In genomic region chr7:22702516-22702915, GRCh38 we compare ENCODE assay signal across 31 cellular contexts. TPM values are rescaled to one million over a fixed set of nuclear protein-coding genes. Genes with fewer than 3 reads are reported as not detected.
DNase-seq lines count a peak whose midpoint lies in the region; ATAC-seq and TF ChIP-seq lines count a peak whose summit lies in the region.
"Had no signal": no experiment of that assay in that cellular context is flagged by ENCODE, and none has a peak within 500 bp of the region (broad histone marks: within the 10 kb centered on the region; RNA-seq: fewer than 3 reads in every experiment).

No MANE protein-coding gene starts in this region.

- peaks cover 10% of the 10 kb centered on the region for H3K36me3 Mint-ChIP-seq in activated B cell treated with CpG ODN at 0.5 μM for 24 hours (ENCODE audit: low read depth)
- no peaks in the 10 kb centered on the region for H3K36me3 Mint-ChIP-seq in Calu3 (ENCODE audit: insufficient read depth, unreplicated experiment)
- H3K36me3 Mint-ChIP-seq: brain, IgD-negative memory B cell had no signal

- intact Hi-C loops in activated B cell treated with CpG ODN at 0.5 μM for 24 hours (cut with micrococcal nuclease) (no loop called here), Calu3 (cut with micrococcal nuclease; ENCODE audit: unreplicated experiment) (no loop called here)

- H3K36me3 ChIP-seq in ACC112 (ENCODE audit: insufficient read depth, low read length), result no peaks in the 10 kb centered on the region
- H3K36me3 ChIP-seq: suprapubic skin had no signal

- ATAC-seq in activated B cell treated with CpG ODN at 0.5 μM for 24 hours (ENCODE audit: low read depth) (no peak), GM21786 (IDR thresholded peaks at IDR 0.05; ENCODE audit: unreplicated experiment) (no peak)
- ATAC-seq: activated CD4-positive, CD25-positive, alpha-beta regulatory T cell treated with anti-CD3 and anti-CD28 coated beads, Interleukin-2, amount 50 U/mL, for 24 hours; GM12878; left colon; PC-3; SK-N-SH treated with all-trans-retinoic acid at 6 μM for 48 hours; T-helper 17 cell had no signal

- H3K27me3 ChIP-seq in ACC112 (ENCODE audit: insufficient read depth, low read length), result no peaks in the 10 kb centered on the region
- H3K27me3 ChIP-seq: dorsolateral prefrontal cortex, suprapubic skin had no signal

- H3K4me3 Mint-ChIP-seq in activated B cell treated with CpG ODN at 0.5 μM for 24 hours, result peak overlapping the region; percentile 8
- no peak overlapping the region for H3K4me3 Mint-ChIP-seq in Calu3 (ENCODE audit: low read depth, unreplicated experiment)
- H3K4me3 Mint-ChIP-seq: brain, IgD-negative memory B cell, nephron progenitor cell, T-helper 17 cell had no signal

- H3K4me1 Mint-ChIP-seq in activated B cell treated with CpG ODN at 0.5 μM for 24 hours (peaks cover 58% of the 10 kb centered on the region), Calu3 (ENCODE audit: low read depth, unreplicated experiment) (peaks cover 15% of the 10 kb centered on the region)
- H3K4me1 Mint-ChIP-seq: brain had no signal

- H2AFZ ChIP-seq in ACC112 (ENCODE audit: low read length, unreplicated experiment), result no peak overlapping the region

- H3K27ac Mint-ChIP-seq in activated B cell treated with CpG ODN at 0.5 μM for 24 hours, result peak overlapping the region; percentile 84
- H3K27ac Mint-ChIP-seq in Calu3 (ENCODE audit: unreplicated experiment), result no peak overlapping the region
- H3K27ac Mint-ChIP-seq: brain, nephron progenitor cell, T-helper 17 cell had no signal

- DNase-seq in HCEC 1CT (peak; percentile 32), activated B cell treated with CpG ODN at 0.5 μM for 24 hours (no peak), fibroblast of mammary gland (ENCODE audit: low read depth) (peak; percentile 39), NCI-H2196 (lab: John Stamatoyannopoulos, UW; ENCODE audit: unreplicated experiment) (no peak), Calu3 (no peak), NCI-H187 (lab: John Stamatoyannopoulos, UW) (no peak)
- DNase-seq: activated CD4-positive, alpha-beta T cell treated with anti-CD3 and anti-CD28 coated beads, Interleukin-2, amount 50 U/mL, for 48 hours; activated T-cell treated with anti-CD3 and anti-CD28 coated beads, Interleukin-2, amount 50 U/mL, for 48 hours; dorsolateral prefrontal cortex; hippocampal formation; left colon; mammary epithelial cell; NCI-H1092; NCI-H1694; NCI-H2171; nephron progenitor cell; NK-92 treated with Interleukin-12 subunit alpha and Interleukin-12 subunit beta, amount 100 ng/mL, for 24 hours; PC-3; stimulated activated naive CD4-positive, alpha-beta T cell; T-helper 17 cell had no signal

- H3K9me3 Mint-ChIP-seq in activated B cell treated with CpG ODN at 0.5 μM for 24 hours (peaks cover 2% of the 10 kb centered on the region), Calu3 (ENCODE audit: low read depth, unreplicated experiment) (peaks cover 4% of the 10 kb centered on the region)
- H3K9me3 Mint-ChIP-seq: IgD-negative memory B cell, nephron progenitor cell had no signal

- BruUV-seq in Calu3 (replicated peaks; lab: Mats Ljungman, UMichigan), result no TSS peak

- H3K4me1 ChIP-seq in ACC112 (ENCODE audit: control insufficient read depth, insufficient read depth, low read length, unreplicated experiment), result peaks cover 15% of the 10 kb centered on the region

- CTCF ChIA-PET in activated B cell treated with CpG ODN at 0.5 μM for 24 hours (lab: Charles Lee) (interaction anchor here (8.1 kb wide), 1 partner anchor 23 kb away, joined by 89 read pairs; the partner anchor contains the start of gene IL6), Calu3 (lab: Charles Lee) (no interaction called here)

- no peaks in the 10 kb centered on the region for H3K79me2 ChIP-seq in ACC112 (ENCODE audit: control insufficient read depth, insufficient read depth, low read length, unreplicated experiment)

- POLR2A ChIA-PET in activated B cell treated with CpG ODN at 0.5 μM for 24 hours (lab: Charles Lee), result interaction anchor here (0.8 to 1.4 kb wide), 3 partner anchors 11 to 41 kb away, joined by 3 to 6 read pairs (median 4); no protein-coding TSS in a partner anchor

- H3K27me3 Mint-ChIP-seq in activated B cell treated with CpG ODN at 0.5 μM for 24 hours (no peaks in the 10 kb centered on the region), Calu3 (ENCODE audit: unreplicated experiment) (no peaks in the 10 kb centered on the region)
- H3K27me3 Mint-ChIP-seq: IgD-negative memory B cell had no signal

- no peak for TF ChIP-seq CTCF in activated B cell treated with CpG ODN at 0.5 μM for 24 hours (IDR thresholded peaks at IDR 0.05)
- no peak for TF ChIP-seq CTCF in fibroblast of mammary gland (conservative IDR thresholded peaks at IDR 0.05; ENCODE audit: control insufficient read depth, insufficient read depth, low read depth, low read length)
- no peak for TF ChIP-seq CTCF in Calu3 (IDR thresholded peaks at IDR 0.05; ENCODE audit: unreplicated experiment)

- peak overlapping the region; percentile 2 for H3K27ac ChIP-seq in ACC112 (ENCODE audit: low read depth, low read length)
- H3K27ac ChIP-seq: 22Rv1, dorsolateral prefrontal cortex, suprapubic skin had no signal

- H3K4me3 ChIP-seq in ACC112 (ENCODE audit: low read depth, low read length), result no peak overlapping the region
- H3K4me3 ChIP-seq in fibroblast of mammary gland (ENCODE audit: control insufficient read depth, low read depth, low read length), result no peak overlapping the region
- H3K4me3 ChIP-seq: dorsolateral prefrontal cortex, GM12878, suprapubic skin had no signal

RNA-seq across cellular contexts. Expression of gene IL6, which starts 24.5 kb away (rescaled TPM):
- 64.4 and 72.3 TPM in 2 replicates for total RNA-seq in activated B cell treated with CpG ODN at 0.5 μM for 24 hours
- 20.7 and 25.5 TPM in 2 replicates for total RNA-seq in Calu3 (2022)
- total RNA-seq: GM12878, osteocyte, skeletal muscle tissue had no signal

Comparison
In these comparisons a context has a peak if more than half of its experiments do, and no peak if none do; other contexts are left out.
1. DNase-seq: peak in HCEC 1CT (single experiment) and fibroblast of mammary gland (single experiment); none in activated B cell treated with CpG ODN at 0.5 μM for 24 hours (single experiment), NCI-H2196 (single experiment), Calu3 (single experiment) and NCI-H187 (0 of 2).